ENCODE assay signal across 8 cellular contexts in genomic region chr17:80992077-80992947, GRCh38. TPM values are rescaled to one million over a fixed set of nuclear protein-coding genes. Genes with fewer than 3 reads are reported as not detected.
DNase-seq lines count a peak whose midpoint lies in the region; ATAC-seq lines count a peak whose summit lies in the region.

No MANE protein-coding gene starts in this region.

- H3K9me3 Mint-ChIP-seq in activated naive CD8-positive, alpha-beta T cell treated with anti-CD3 and anti-CD28 coated beads for 36 hours: no peaks in the 10 kb centered on the region
- H3K9me3 Mint-ChIP-seq in stimulated activated naive B cell treated with anti-CD40 and anti-IgM and Interleukin-4, amounts not matched to agents 10 μg/mL and 1 μg/mL and 100 μg/mL, for 72 hours: no peaks in the 10 kb centered on the region

- H3K4me1 Mint-ChIP-seq in activated naive CD8-positive, alpha-beta T cell treated with anti-CD3 and anti-CD28 coated beads for 36 hours: peaks cover 17% of the 10 kb centered on the region
- peaks cover 19 to 45% of the 10 kb centered on the region in 2 donors for H3K4me1 Mint-ChIP-seq in stimulated activated naive B cell treated with anti-CD40 and anti-IgM and Interleukin-4, amounts not matched to agents 10 μg/mL and 1 μg/mL and 100 μg/mL, for 72 hours

- H3K9ac ChIP-seq in iPS-20b (ENCODE audit: low read depth, low read length): peak overlapping the region; percentile 68; the same call in 1 of the 2 replicates

- no peaks in the 10 kb centered on the region for H3K9me3 ChIP-seq in iPS-20b (ENCODE audit: insufficient read depth, low read depth, low read length)

- ATAC-seq in HG02678 (IDR thresholded peaks at IDR 0.05; ENCODE audit: unreplicated experiment): peak; percentile 17
- peak; percentile 25 to 42 for ATAC-seq in stimulated activated naive B cell treated with anti-CD40 and anti-IgM and Interleukin-4, amounts not matched to agents 10 μg/mL and 1 μg/mL and 100 μg/mL, for 72 hours (replicated peaks)

- H3K36me3 ChIP-seq in iPS-20b (ENCODE audit: insufficient read depth, low read depth, low read length): peaks cover 17% of the 10 kb centered on the region

- H3K36me3 Mint-ChIP-seq in activated naive CD8-positive, alpha-beta T cell treated with anti-CD3 and anti-CD28 coated beads for 36 hours: no peaks in the 10 kb centered on the region
- H3K36me3 Mint-ChIP-seq in stimulated activated naive B cell treated with anti-CD40 and anti-IgM and Interleukin-4, amounts not matched to agents 10 μg/mL and 1 μg/mL and 100 μg/mL, for 72 hours: peaks cover 20 to 21% of the 10 kb centered on the region in 2 donors

- H3K27me3 ChIP-seq in iPS-20b (ENCODE audit: insufficient read depth, low read length): peaks cover 25% of the 10 kb centered on the region; the same call in 1 of the 2 replicates

- peak overlapping the region; percentile 77 for H3K4me3 ChIP-seq in iPS-20b (ENCODE audit: low read length)

- no peaks in the 10 kb centered on the region for H3K27me3 Mint-ChIP-seq in activated naive CD8-positive, alpha-beta T cell treated with anti-CD3 and anti-CD28 coated beads for 36 hours
- no peaks in the 10 kb centered on the region for H3K27me3 Mint-ChIP-seq in stimulated activated naive B cell treated with anti-CD40 and anti-IgM and Interleukin-4, amounts not matched to agents 10 μg/mL and 1 μg/mL and 100 μg/mL, for 72 hours

- H3K4me1 ChIP-seq in iPS-20b (ENCODE audit: insufficient read depth, low read length): 0 out of 2 replicates have a peak, but pooled peaks cover 4% of the 10 kb centered on the region

- no peak overlapping the region for H3K27ac Mint-ChIP-seq in activated naive CD8-positive, alpha-beta T cell treated with anti-CD3 and anti-CD28 coated beads for 36 hours
- peak overlapping the region; percentile 37 for H3K27ac Mint-ChIP-seq in stimulated activated naive B cell treated with anti-CD40 and anti-IgM and Interleukin-4, amounts not matched to agents 10 μg/mL and 1 μg/mL and 100 μg/mL, for 72 hours

- no peak overlapping the region for H3K27ac ChIP-seq in iPS-20b (ENCODE audit: low read length)

- peak; percentile 84 for DNase-seq in D341Med (ENCODE audit: low spot score)
- no peak for DNase-seq in activated naive CD8-positive, alpha-beta T cell treated with anti-CD3 and anti-CD28 coated beads for 36 hours
- no peak for DNase-seq in stimulated activated naive B cell treated with anti-CD40 and anti-IgM and Interleukin-4, amounts not matched to agents 10 μg/mL and 1 μg/mL and 100 μg/mL, for 72 hours
- DNase-seq in stimulated activated CD4-positive, alpha-beta T cell treated with anti-CD3 and anti-CD28 coated beads, Interleukin-4, amount 100 ng/mL, for 1 hour: no peak
- DNase-seq in A172 (ENCODE audit: low spot score): no peak
- DNase-seq in activated CD8-positive, alpha-beta memory T cell treated with anti-CD3 and anti-CD28 coated beads, Interleukin-2, amount 50 U/mL, for 48 hours: no peak

- H3K4me3 Mint-ChIP-seq in activated naive CD8-positive, alpha-beta T cell treated with anti-CD3 and anti-CD28 coated beads for 36 hours: peak overlapping the region; percentile 71
- peak overlapping the region; percentile 76 to 81 for H3K4me3 Mint-ChIP-seq in stimulated activated naive B cell treated with anti-CD40 and anti-IgM and Interleukin-4, amounts not matched to agents 10 μg/mL and 1 μg/mL and 100 μg/mL, for 72 hours

RNA-seq across cellular contexts. Expression of gene CHMP6, which starts 0.7 kb away (rescaled TPM):
- 10 to 100 TPM; 21.6 to 23.8 TPM for total RNA-seq in activated naive CD8-positive, alpha-beta T cell treated with anti-CD3 and anti-CD28 coated beads for 36 hours
- total RNA-seq in A172 (2014; rRNA removed; shearing (Covaris generic)): 14.4 and 15.1 TPM in 2 replicates

RNA-seq across cellular contexts. Expression of gene BAIAP2, which starts 42.6 kb away (rescaled TPM):
- total RNA-seq in activated naive CD8-positive, alpha-beta T cell treated with anti-CD3 and anti-CD28 coated beads for 36 hours: 10 to 100 TPM in 1 of 2 experiments, 1 to 10 TPM in 1; 7.7 to 10.0 TPM
- total RNA-seq in A172 (2014; rRNA removed; shearing (Covaris generic)): 83.1 and 89.5 TPM in 2 replicates
